In the genomic region with DNA sequence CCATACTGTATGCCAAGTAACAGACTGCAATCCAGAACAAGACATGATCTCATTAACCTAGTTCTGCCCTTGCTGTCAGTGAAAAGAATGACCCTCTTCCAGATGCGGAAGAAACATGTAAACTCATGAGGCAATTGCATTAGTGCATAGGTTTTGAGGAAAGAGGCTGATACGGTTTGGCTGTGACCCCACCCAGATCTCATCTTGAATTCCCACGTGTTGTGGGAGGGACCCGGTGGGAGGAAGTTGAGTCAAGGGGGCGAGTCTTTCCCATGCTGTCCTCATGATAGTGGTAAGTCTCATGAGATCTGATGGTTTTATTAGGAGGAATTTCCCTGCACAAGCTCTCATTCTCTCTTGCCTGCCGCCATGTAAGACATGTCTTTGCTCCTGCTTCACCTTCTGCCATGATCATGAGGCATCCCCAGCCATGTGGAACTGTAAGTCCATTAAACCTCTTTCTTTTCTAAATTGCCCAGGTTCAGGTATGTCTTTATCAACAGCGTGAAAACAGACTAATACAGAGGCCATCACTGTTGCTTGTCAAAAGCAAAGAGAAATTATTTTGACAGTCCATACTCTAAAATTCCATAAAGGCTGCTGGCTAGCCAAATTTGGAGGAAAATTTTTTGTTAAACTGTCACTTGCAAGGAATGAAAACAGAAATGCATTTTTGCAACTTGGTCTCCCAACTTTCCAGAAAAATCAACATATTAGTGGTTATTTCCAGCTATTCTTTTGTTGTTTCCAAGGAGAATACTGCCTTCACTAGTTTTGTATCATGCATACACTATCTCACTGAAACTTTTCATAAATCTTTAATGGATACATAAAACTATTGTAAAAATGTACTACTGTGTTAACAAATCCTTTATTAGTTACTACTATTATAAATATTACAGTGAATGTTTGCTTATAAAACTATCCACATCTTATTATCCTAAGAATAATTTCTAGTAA, we compare ENCODE assay signal across 19 cellular contexts.
"Had no signal": no experiment of that assay in that cellular context is flagged by ENCODE, and none has a peak within 500 bp of the region (broad histone marks: within the 10 kb centered on the region; RNA-seq: fewer than 3 reads in every experiment).

No MANE protein-coding gene starts in this region.

- H3K27ac Mint-ChIP-seq: activated B cell treated with CpG ODN at 0.5 μM for 24 hours; activated naive CD4-positive, alpha-beta T cell treated with anti-CD3 and anti-CD28 coated beads, Interleukin-2, amount 10 ng/mL, durations not matched to agents 7 days and 5 days had no signal

- DNase-seq: activated B cell treated with CpG ODN at 0.5 μM for 24 hours; activated CD4-positive, alpha-beta T cell treated with anti-CD3 and anti-CD28 coated beads for 48 hours; activated CD8-positive, alpha-beta memory T cell treated with anti-CD3 and anti-CD28 coated beads, Interleukin-2, amount 50 U/mL, for 4 hours; activated naive CD4-positive, alpha-beta T cell treated with anti-CD3 and anti-CD28 coated beads, Interleukin-2, amount 10 ng/mL, durations not matched to agents 7 days and 5 days; activated T-cell treated with anti-CD3 and anti-CD28 coated beads, Interleukin-2, amount 50 U/mL, for 4 hours; dermis blood vessel endothelial cell; effector memory CD4-positive, alpha-beta T cell; left lung; mammary epithelial cell; midbrain; stimulated activated CD4-positive, alpha-beta T cell treated with anti-CD3 and anti-CD28 coated beads, Interleukin-12 subunit alpha, Interleukin-12 subunit beta, amount 100 ng/mL, for 4 hours; stimulated activated CD4-positive, alpha-beta T cell treated with anti-CD3 and anti-CD28 coated beads, Interleukin-1b, Interleukin-23, amount 100 ng/mL, for 48 hours; stimulated activated naive CD4-positive, alpha-beta T cell treated with Interleukin-2 at 50 U/mL for 16 hours; SW 1271; T-helper 2 cell; thyroid gland had no signal

- H3K27ac ChIP-seq: heart right ventricle, left lung, prostate gland, right atrium auricular region, thyroid gland had no signal

- H3K36me3 ChIP-seq: heart right ventricle, left lung, prostate gland, right atrium auricular region, thyroid gland had no signal

- H3K4me3 ChIP-seq: heart right ventricle, left lung, prostate gland, right atrium auricular region, thyroid gland had no signal

- H3K9me3 Mint-ChIP-seq: activated B cell treated with CpG ODN at 0.5 μM for 24 hours; activated naive CD4-positive, alpha-beta T cell treated with anti-CD3 and anti-CD28 coated beads, Interleukin-2, amount 10 ng/mL, durations not matched to agents 7 days and 5 days; activated T-cell treated with anti-CD3 and anti-CD28 coated beads, Interleukin-2, amount 50 U/mL, for 4 hours had no signal

- H3K4me3 Mint-ChIP-seq: activated B cell treated with CpG ODN at 0.5 μM for 24 hours; activated naive CD4-positive, alpha-beta T cell treated with anti-CD3 and anti-CD28 coated beads, Interleukin-2, amount 10 ng/mL, durations not matched to agents 7 days and 5 days; activated T-cell treated with anti-CD3 and anti-CD28 coated beads, Interleukin-2, amount 50 U/mL, for 4 hours had no signal

- H3K4me1 ChIP-seq: prostate gland had no signal

- ATAC-seq: activated T-cell treated with anti-CD3 and anti-CD28 coated beads, Interleukin-2, amount 50 U/mL, for 4 hours; heart right ventricle; left lung had no signal

- H3K9me3 ChIP-seq: heart right ventricle, left lung, prostate gland, right atrium auricular region, thyroid gland had no signal

- H3K36me3 Mint-ChIP-seq: activated naive CD4-positive, alpha-beta T cell treated with anti-CD3 and anti-CD28 coated beads, Interleukin-2, amount 10 ng/mL, durations not matched to agents 7 days and 5 days had no signal

- H3K27me3 ChIP-seq: heart right ventricle, left lung, right atrium auricular region, thyroid gland had no signal
